11 cellular contexts compared by ENCODE assay signal in the genomic region with DNA sequence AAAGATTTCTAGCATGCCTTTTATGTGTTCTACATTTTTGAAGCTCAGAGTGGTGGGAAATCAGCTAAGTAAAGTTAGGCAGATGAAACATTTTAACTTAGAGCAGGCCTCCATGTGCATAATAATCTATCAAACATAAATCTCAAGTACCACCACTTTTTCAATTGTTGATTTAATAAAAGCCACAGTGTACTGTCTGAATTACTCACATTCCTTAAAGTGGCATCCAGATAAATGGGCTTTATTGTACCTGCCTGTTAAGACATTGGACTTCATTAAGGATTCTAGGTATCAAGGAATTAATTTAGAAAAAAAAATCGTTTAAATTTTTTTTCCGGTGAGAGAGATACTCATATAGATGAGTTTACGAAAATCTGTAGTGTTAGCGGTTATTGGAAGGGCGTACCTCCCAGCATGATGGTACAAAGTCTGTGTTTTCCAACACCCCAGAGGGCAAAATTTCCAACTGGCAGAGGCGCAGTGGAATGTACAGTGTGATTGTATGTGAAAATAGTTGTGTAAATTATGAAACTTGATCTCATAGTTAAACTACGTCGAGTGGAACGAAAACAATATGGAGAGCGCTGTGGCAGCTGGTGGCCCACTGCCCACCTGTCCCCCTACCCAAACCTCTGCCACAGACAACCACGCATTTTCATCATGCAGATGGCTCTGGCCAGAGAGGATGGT. TPM values are rescaled to one million over a fixed set of nuclear protein-coding genes. Genes with fewer than 3 reads are reported as not detected.
DNase-seq lines count a peak whose midpoint lies in the region; ATAC-seq and TF ChIP-seq lines count a peak whose summit lies in the region.
"Had no signal": no experiment of that assay in that cellular context is flagged by ENCODE, and none has a peak within 500 bp of the region (broad histone marks: within the 10 kb centered on the region; RNA-seq: fewer than 3 reads in every experiment).

No MANE protein-coding gene starts in this region.

- peak overlapping the region; percentile 96 for H3K27ac ChIP-seq in ACC112 (ENCODE audit: low read depth, low read length)

- ATAC-seq in SK-N-SH treated with all-trans-retinoic acid at 6 μM for 48 hours (no peak), HG02571 (IDR thresholded peaks at IDR 0.05; ENCODE audit: unreplicated experiment) (no peak), GM21576 (IDR thresholded peaks at IDR 0.05; ENCODE audit: unreplicated experiment) (no peak)
- ATAC-seq: activated CD8-positive, alpha-beta memory T cell treated with anti-CD3 and anti-CD28 coated beads, Interleukin-2, amount 10 ng/mL, durations not matched to agents 7 days and 5 days; CD8-positive, alpha-beta T cell had no signal

- no peak for TF ChIP-seq CTCF in HFFc6 (IDR thresholded peaks at IDR 0.05)

- H3K9me3 Mint-ChIP-seq in HFFc6, result no peaks in the 10 kb centered on the region
- no peaks in the 10 kb centered on the region for H3K9me3 Mint-ChIP-seq in activated naive CD8-positive, alpha-beta T cell treated with anti-CD3 and anti-CD28 coated beads for 36 hours
- peaks cover 3% of the 10 kb centered on the region for H3K9me3 Mint-ChIP-seq in activated CD4-positive, alpha-beta T cell treated with anti-CD3 and anti-CD28 coated beads, Interleukin-2, amount 10 ng/mL, durations not matched to agents 24 days and 14 days
- H3K9me3 Mint-ChIP-seq: CD8-positive, alpha-beta T cell had no signal

- peaks cover 9% of the 10 kb centered on the region for H3K27me3 Mint-ChIP-seq in HFFc6 (ENCODE audit: insufficient read depth)
- no peaks in the 10 kb centered on the region for H3K27me3 Mint-ChIP-seq in activated naive CD8-positive, alpha-beta T cell treated with anti-CD3 and anti-CD28 coated beads for 36 hours
- no peaks in the 10 kb centered on the region for H3K27me3 Mint-ChIP-seq in activated CD4-positive, alpha-beta T cell treated with anti-CD3 and anti-CD28 coated beads, Interleukin-2, amount 10 ng/mL, durations not matched to agents 24 days and 14 days
- H3K27me3 Mint-ChIP-seq: activated CD8-positive, alpha-beta memory T cell treated with anti-CD3 and anti-CD28 coated beads, Interleukin-2, amount 10 ng/mL, durations not matched to agents 7 days and 5 days; progenitor cell of endocrine pancreas had no signal

- intact Hi-C loops in activated CD4-positive, alpha-beta T cell treated with anti-CD3 and anti-CD28 coated beads, Interleukin-2, amount 10 ng/mL, durations not matched to agents 24 days and 14 days (cut with micrococcal nuclease), result loop anchor here (10.0 kb wide), 1 partner anchor 274 kb away; a partner anchor contains a TSS

- DNase-seq in HFFc6 (no peak), kidney tubule cell (ENCODE audit: low spot score) (peak; percentile 24)
- DNase-seq in activated naive CD8-positive, alpha-beta T cell treated with anti-CD3 and anti-CD28 coated beads for 36 hours, result no peak
- no peak for DNase-seq in activated CD4-positive, alpha-beta T cell treated with anti-CD3 and anti-CD28 coated beads, Interleukin-2, amount 10 ng/mL, durations not matched to agents 24 days and 14 days
- DNase-seq: activated CD8-positive, alpha-beta memory T cell treated with anti-CD3 and anti-CD28 coated beads, Interleukin-2, amount 10 ng/mL, durations not matched to agents 7 days and 5 days had no signal

- H3K4me1 Mint-ChIP-seq in HFFc6 (ENCODE audit: low read depth), result peaks cover 79% of the 10 kb centered on the region
- H3K4me1 Mint-ChIP-seq in activated naive CD8-positive, alpha-beta T cell treated with anti-CD3 and anti-CD28 coated beads for 36 hours, result peaks cover 12% of the 10 kb centered on the region
- peaks cover 28% of the 10 kb centered on the region for H3K4me1 Mint-ChIP-seq in activated CD4-positive, alpha-beta T cell treated with anti-CD3 and anti-CD28 coated beads, Interleukin-2, amount 10 ng/mL, durations not matched to agents 24 days and 14 days

- peak overlapping the region; percentile 85 for H3K4me3 Mint-ChIP-seq in HFFc6
- no peak overlapping the region for H3K4me3 Mint-ChIP-seq in activated naive CD8-positive, alpha-beta T cell treated with anti-CD3 and anti-CD28 coated beads for 36 hours
- H3K4me3 Mint-ChIP-seq in activated CD4-positive, alpha-beta T cell treated with anti-CD3 and anti-CD28 coated beads, Interleukin-2, amount 10 ng/mL, durations not matched to agents 24 days and 14 days, result no peak overlapping the region
- H3K4me3 Mint-ChIP-seq: activated CD8-positive, alpha-beta memory T cell treated with anti-CD3 and anti-CD28 coated beads, Interleukin-2, amount 10 ng/mL, durations not matched to agents 7 days and 5 days; CD8-positive, alpha-beta T cell had no signal

- peaks cover 89% of the 10 kb centered on the region for H3K79me2 ChIP-seq in ACC112 (ENCODE audit: control insufficient read depth, insufficient read depth, low read length, unreplicated experiment)

- H2AFZ ChIP-seq in ACC112 (ENCODE audit: low read length, unreplicated experiment), result no peak overlapping the region

- H3K4me1 ChIP-seq in ACC112 (ENCODE audit: control insufficient read depth, insufficient read depth, low read length, unreplicated experiment), result peaks cover 33% of the 10 kb centered on the region

- no peaks in the 10 kb centered on the region for H3K27me3 ChIP-seq in ACC112 (ENCODE audit: insufficient read depth, low read length)

- H3K4me3 ChIP-seq in ACC112 (ENCODE audit: low read depth, low read length), result peak overlapping the region; percentile 45

- peaks cover 33% of the 10 kb centered on the region for H3K36me3 ChIP-seq in ACC112 (ENCODE audit: insufficient read depth, low read length)

- peaks cover 45% of the 10 kb centered on the region for H3K36me3 Mint-ChIP-seq in HFFc6 (ENCODE audit: low read depth)
- peaks cover 15% of the 10 kb centered on the region for H3K36me3 Mint-ChIP-seq in activated naive CD8-positive, alpha-beta T cell treated with anti-CD3 and anti-CD28 coated beads for 36 hours
- peaks cover 46% of the 10 kb centered on the region for H3K36me3 Mint-ChIP-seq in activated CD4-positive, alpha-beta T cell treated with anti-CD3 and anti-CD28 coated beads, Interleukin-2, amount 10 ng/mL, durations not matched to agents 24 days and 14 days (ENCODE audit: low read depth)

- H3K27ac Mint-ChIP-seq in HFFc6, result peak overlapping the region; percentile 100
- H3K27ac Mint-ChIP-seq in activated naive CD8-positive, alpha-beta T cell treated with anti-CD3 and anti-CD28 coated beads for 36 hours, result no peak overlapping the region
- no peak overlapping the region for H3K27ac Mint-ChIP-seq in activated CD4-positive, alpha-beta T cell treated with anti-CD3 and anti-CD28 coated beads, Interleukin-2, amount 10 ng/mL, durations not matched to agents 24 days and 14 days
- H3K27ac Mint-ChIP-seq: activated CD8-positive, alpha-beta memory T cell treated with anti-CD3 and anti-CD28 coated beads, Interleukin-2, amount 10 ng/mL, durations not matched to agents 7 days and 5 days; CD8-positive, alpha-beta T cell; progenitor cell of endocrine pancreas had no signal

TF ChIP-seq in SK-N-SH treated with all-trans-retinoic acid at 6 μM for 48 hours, 23 proteins besides CTCF, POLR2A, EP300 and RAD21:
- TF ChIP-seq ISL1 (CRISPR knock-in tag; IDR thresholded peaks at IDR 0.05), result peak; percentile 53
- TF ChIP-seq, protein P1, sequence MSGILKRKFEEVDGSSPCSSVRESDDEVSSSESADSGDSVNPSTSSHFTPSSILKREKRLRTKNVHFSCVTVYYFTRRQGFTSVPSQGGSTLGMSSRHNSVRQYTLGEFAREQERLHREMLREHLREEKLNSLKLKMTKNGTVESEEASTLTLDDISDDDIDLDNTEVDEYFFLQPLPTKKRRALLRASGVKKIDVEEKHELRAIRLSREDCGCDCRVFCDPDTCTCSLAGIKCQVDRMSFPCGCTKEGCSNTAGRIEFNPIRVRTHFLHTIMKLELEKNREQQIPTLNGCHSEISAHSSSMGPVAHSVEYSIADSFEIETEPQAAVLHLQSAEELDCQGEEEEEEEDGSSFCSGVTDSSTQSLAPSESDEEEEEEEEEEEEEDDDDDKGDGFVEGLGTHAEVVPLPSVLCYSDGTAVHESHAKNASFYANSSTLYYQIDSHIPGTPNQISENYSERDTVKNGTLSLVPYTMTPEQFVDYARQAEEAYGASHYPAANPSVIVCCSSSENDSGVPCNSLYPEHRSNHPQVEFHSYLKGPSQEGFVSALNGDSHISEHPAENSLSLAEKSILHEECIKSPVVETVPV (CRISPR knock-in tag; IDR thresholded peaks at IDR 0.05), result no peak
- no peak for TF ChIP-seq ESRRG (CRISPR knock-in tag; IDR thresholded peaks at IDR 0.05)
- TF ChIP-seq ZFP3 (CRISPR knock-in tag; IDR thresholded peaks at IDR 0.05), result no peak
- TF ChIP-seq PPARA (CRISPR knock-in tag; IDR thresholded peaks at IDR 0.05; ENCODE audit: borderline replicate concordance), result no peak
- TF ChIP-seq ARNTL (CRISPR knock-in tag; IDR thresholded peaks at IDR 0.05; ENCODE audit: borderline replicate concordance, low read depth), result no peak

RNA-seq across cellular contexts. Expression of a gene that starts 25.0 kb away (rescaled TPM):
- total RNA-seq in HFFc6 (2021; fragmentation: NEBNext Ultra II Directional; extraction: Animal tissue kit (Norgen Biotek cat#: 25700)), result 10 to 100 TPM; 54.5 to 80.7 (median 71.9) TPM
- total RNA-seq in activated naive CD8-positive, alpha-beta T cell treated with anti-CD3 and anti-CD28 coated beads for 36 hours, result 10 to 100 TPM; 10.9 to 12.6 TPM
- 29.6 and 33.5 TPM in 2 replicates for total RNA-seq in activated CD4-positive, alpha-beta T cell treated with anti-CD3 and anti-CD28 coated beads, Interleukin-2, amount 10 ng/mL, durations not matched to agents 24 days and 14 days
